10 cellular contexts compared by ENCODE assay signal in genomic region chr4:113759696-113760093, GRCh38. TPM values are rescaled to one million over a fixed set of nuclear protein-coding genes. Genes with fewer than 3 reads are reported as not detected.
A peak's percentile ranks its signal among the peaks of the same experiment; 100 is the strongest.
DNase-seq lines count a peak whose midpoint lies in the region; ATAC-seq and TF ChIP-seq lines count a peak whose summit lies in the region.
"Had no signal": no experiment of that assay in that cellular context is flagged by ENCODE, and none has a peak within 500 bp of the region (broad histone marks: within the 10 kb centered on the region; RNA-seq: fewer than 3 reads in every experiment).

No MANE protein-coding gene starts in this region.

- ATAC-seq in GM19463 (IDR thresholded peaks at IDR 0.05; ENCODE audit: unreplicated experiment): no peak
- no peak for ATAC-seq in HG02798 (IDR thresholded peaks at IDR 0.05; ENCODE audit: poor library complexity, unreplicated experiment)

- H3K9me3 ChIP-seq in SJCRH30 (replicated peaks): no peaks in the 10 kb centered on the region
- H3K9me3 ChIP-seq: neutrophil had no signal

- no peaks in the 10 kb centered on the region for H3K36me3 ChIP-seq in SJCRH30
- H3K36me3 ChIP-seq: neutrophil had no signal

- peak overlapping the region; percentile 86 for H3K27ac ChIP-seq in SJCRH30
- H3K27ac ChIP-seq: neutrophil had no signal

- peaks cover 30% of the 10 kb centered on the region for H3K4me1 ChIP-seq in SJCRH30

- peak in 1 of 2 experiments; percentile 41 for DNase-seq in SJCRH30
- peak; percentile 22 for DNase-seq in fibroblast of pulmonary artery (ENCODE audit: low read depth)
- DNase-seq in retinal pigment epithelial cell (ENCODE audit: low read depth): no peak
- no peak for DNase-seq in epidermal melanocyte (ENCODE audit: insufficient read length, low spot score)
- no peak for DNase-seq in cerebellar nuclear complex (lab: John Stamatoyannopoulos, UW)
- DNase-seq: NCI-H2081 treated with DMSO at 0.1 percent for 48 hours had no signal

- no peaks in the 10 kb centered on the region for H3K27me3 ChIP-seq in SJCRH30

- peak overlapping the region; percentile 70 for H3K4me3 ChIP-seq in GM08714 (ENCODE audit: low read length)
- peak overlapping the region; percentile 73 for H3K4me3 ChIP-seq in SJCRH30
- peak overlapping the region; percentile 85 for H3K4me3 ChIP-seq in fibroblast of pulmonary artery (replicated peaks; ENCODE audit: low read depth, low read length)
- H3K4me3 ChIP-seq in retinal pigment epithelial cell (ENCODE audit: low read length): peak overlapping the region; percentile 92

- TF ChIP-seq CTCF in fibroblast of pulmonary artery (IDR thresholded peaks at IDR 0.05; ENCODE audit: low read length, missing control alignments) (no peak), retinal pigment epithelial cell (conservative IDR thresholded peaks at IDR 0.05; ENCODE audit: low read depth, low read length) (no peak)

RNA-seq across cellular contexts. Expression of gene CAMK2D, which starts 1.8 kb away (rescaled TPM):
- 35.4 and 36.4 TPM in 2 replicates for total RNA-seq in SJCRH30 (2014; rRNA removed; shearing (Covaris generic))
